8 cellular contexts compared by ENCODE assay signal in genomic region chr5:10760033-10760975, GRCh38. TPM values are rescaled to one million over a fixed set of nuclear protein-coding genes. Genes with fewer than 3 reads are reported as not detected.
DNase-seq lines count a peak whose midpoint lies in the region; ATAC-seq and TF ChIP-seq lines count a peak whose summit lies in the region.

No MANE protein-coding gene starts in this region.

- no peak for TF ChIP-seq CTCF in BJ (IDR thresholded peaks at IDR 0.05; ENCODE audit: insufficient read depth, low read depth, low read length)
- no peak for TF ChIP-seq CTCF in fibroblast of pulmonary artery (IDR thresholded peaks at IDR 0.05; ENCODE audit: low read length, missing control alignments)
- no peak for TF ChIP-seq CTCF in type B pancreatic cell (conservative IDR thresholded peaks at IDR 0.05)

- CTCF ChIA-PET in BJ (lab: Yijun Ruan, JAX) = interaction anchor here (0.9 to 1.0 kb wide), 2 partner anchors 68 to 97 kb away, joined by 3 read pairs; no protein-coding TSS in a partner anchor
- CTCF ChIA-PET in activated CD8-positive, alpha-beta T cell treated with anti-CD3 and anti-CD28 coated beads, Interleukin-2, amount 10 ng/mL, durations not matched to agents 7 days and 5 days (lab: Charles Lee) = interaction anchor here (0.7 to 1.0 kb wide), 3 partner anchors 127 to 308 kb away, joined by 3 to 4 read pairs (median 3); no protein-coding TSS in a partner anchor

- H3K4me3 Mint-ChIP-seq in activated CD8-positive, alpha-beta T cell treated with anti-CD3 and anti-CD28 coated beads, Interleukin-2, amount 10 ng/mL, durations not matched to agents 7 days and 5 days = peak overlapping the region; percentile 92
- H3K4me3 Mint-ChIP-seq in naive thymus-derived CD8-positive, alpha-beta T cell = peak overlapping the region; percentile 85 to 95 (median 92)
- peak overlapping the region; percentile 95 for H3K4me3 Mint-ChIP-seq in type B pancreatic cell

- POLR2A ChIA-PET in BJ (lab: Charles Lee) = interaction anchor here (0.6 to 0.7 kb wide), 3 partner anchors 43 to 1335 kb away, joined by 3 to 12 read pairs (median 3); no protein-coding TSS in a partner anchor
- POLR2A ChIA-PET in activated CD8-positive, alpha-beta T cell treated with anti-CD3 and anti-CD28 coated beads, Interleukin-2, amount 10 ng/mL, durations not matched to agents 7 days and 5 days (lab: Charles Lee) = interaction anchor here (1.0 to 1.1 kb wide), 3 partner anchors 8 to 35 kb away, joined by 3 to 5 read pairs (median 4); no protein-coding TSS in a partner anchor
- POLR2A ChIA-PET in naive thymus-derived CD8-positive, alpha-beta T cell (lab: Charles Lee) = interaction anchor here (1.3 to 1.5 kb wide), 2 partner anchors 8 to 9 kb away, joined by 3 to 4 read pairs; no protein-coding TSS in a partner anchor

- no peaks in the 10 kb centered on the region for H3K27me3 ChIP-seq in BJ (ENCODE audit: control insufficient read depth, insufficient read depth, low read length)

- peaks cover 44% of the 10 kb centered on the region for H3K4me1 Mint-ChIP-seq in activated CD8-positive, alpha-beta T cell treated with anti-CD3 and anti-CD28 coated beads, Interleukin-2, amount 10 ng/mL, durations not matched to agents 7 days and 5 days (ENCODE audit: low read depth)
- peaks cover 26 to 69% (median 67%) of the 10 kb centered on the region in 4 donors for H3K4me1 Mint-ChIP-seq in naive thymus-derived CD8-positive, alpha-beta T cell
- H3K4me1 Mint-ChIP-seq in type B pancreatic cell (ENCODE audit: unreplicated experiment) = peaks cover 51% of the 10 kb centered on the region

- no peaks in the 10 kb centered on the region for H3K36me3 ChIP-seq in BJ (ENCODE audit: control insufficient read depth, insufficient read depth, low read length)

- DNase-seq in BJ (ENCODE audit: low read depth) (no peak), NCI-H2227 (lab: John Stamatoyannopoulos, UW; ENCODE audit: unreplicated experiment) (peak; percentile 68), fibroblast of pulmonary artery (ENCODE audit: low read depth) (peak; percentile 52), type B pancreatic cell (ENCODE audit: extremely low spot score, unreplicated experiment) (peak; percentile 77)
- peak; percentile 42 for DNase-seq in activated CD8-positive, alpha-beta T cell treated with anti-CD3 and anti-CD28 coated beads, Interleukin-2, amount 10 ng/mL, durations not matched to agents 7 days and 5 days
- DNase-seq in naive thymus-derived CD8-positive, alpha-beta T cell = peak in 7 of 10 donors; percentile 4 to 48 (median 11)

- H3K27ac Mint-ChIP-seq in activated CD8-positive, alpha-beta T cell treated with anti-CD3 and anti-CD28 coated beads, Interleukin-2, amount 10 ng/mL, durations not matched to agents 7 days and 5 days = peak overlapping the region; percentile 90
- H3K27ac Mint-ChIP-seq in naive thymus-derived CD8-positive, alpha-beta T cell = peak overlapping the region; percentile 68 to 94 (median 86)
- H3K27ac Mint-ChIP-seq in type B pancreatic cell = peak overlapping the region; percentile 93

- H3K27me3 Mint-ChIP-seq in activated CD8-positive, alpha-beta T cell treated with anti-CD3 and anti-CD28 coated beads, Interleukin-2, amount 10 ng/mL, durations not matched to agents 7 days and 5 days (ENCODE audit: low read depth) = peaks cover 2% of the 10 kb centered on the region
- no peaks in the 10 kb centered on the region for H3K27me3 Mint-ChIP-seq in naive thymus-derived CD8-positive, alpha-beta T cell
- no peaks in the 10 kb centered on the region for H3K27me3 Mint-ChIP-seq in type B pancreatic cell

- peak; percentile 12 for ATAC-seq in GM18861 (IDR thresholded peaks at IDR 0.05; ENCODE audit: unreplicated experiment)
- ATAC-seq in HG03095 (IDR thresholded peaks at IDR 0.05; ENCODE audit: unreplicated experiment) = peak; percentile 28
- ATAC-seq in activated CD8-positive, alpha-beta T cell treated with anti-CD3 and anti-CD28 coated beads, Interleukin-2, amount 10 ng/mL, durations not matched to agents 7 days and 5 days = peak; percentile 48
- peak; percentile 43 to 47 for ATAC-seq in naive thymus-derived CD8-positive, alpha-beta T cell

- no peaks in the 10 kb centered on the region for H3K9me3 Mint-ChIP-seq in activated CD8-positive, alpha-beta T cell treated with anti-CD3 and anti-CD28 coated beads, Interleukin-2, amount 10 ng/mL, durations not matched to agents 7 days and 5 days (ENCODE audit: insufficient read depth)
- no peaks in the 10 kb centered on the region for H3K9me3 Mint-ChIP-seq in naive thymus-derived CD8-positive, alpha-beta T cell
- H3K9me3 Mint-ChIP-seq in type B pancreatic cell = peaks cover 4% of the 10 kb centered on the region

- H3K4me3 ChIP-seq in BJ (ENCODE audit: low read depth, low read length) (peak overlapping the region; percentile 57), fibroblast of pulmonary artery (replicated peaks; ENCODE audit: low read depth, low read length) (peak overlapping the region; percentile 62)

- peaks cover 23% of the 10 kb centered on the region for H3K36me3 Mint-ChIP-seq in activated CD8-positive, alpha-beta T cell treated with anti-CD3 and anti-CD28 coated beads, Interleukin-2, amount 10 ng/mL, durations not matched to agents 7 days and 5 days (ENCODE audit: low read depth)
- peaks cover 0 to 9% (median 0%) of the 10 kb centered on the region in 3 donors for H3K36me3 Mint-ChIP-seq in naive thymus-derived CD8-positive, alpha-beta T cell
- peaks cover 5% of the 10 kb centered on the region for H3K36me3 Mint-ChIP-seq in type B pancreatic cell

RNA-seq across cellular contexts. Expression of gene DAP, which starts 0.7 kb away (rescaled TPM):
- polyA plus RNA-seq in BJ (2011; rRNA removed) = 95.6 and 107 TPM in 2 replicates
- 144 and 206 TPM in 2 replicates for polyA minus RNA-seq in BJ (2011; rRNA and poly(A)+ RNA removed)
- 10 to 100 TPM; 61.0 to 61.2 TPM for total RNA-seq in activated CD8-positive, alpha-beta T cell treated with anti-CD3 and anti-CD28 coated beads, Interleukin-2, amount 10 ng/mL, durations not matched to agents 7 days and 5 days
- 10 to 100 TPM; 31.0 to 32.3 TPM for total RNA-seq in naive thymus-derived CD8-positive, alpha-beta T cell
- 10 to 100 TPM; 42.7 to 71.9 (median 53.0) TPM for polyA plus RNA-seq in naive thymus-derived CD8-positive, alpha-beta T cell
- total RNA-seq in type B pancreatic cell (ENCODE audit: low replicate concordance) = 82.7 and 102 TPM in 2 replicates
